ENCODE assay signal across 35 cellular contexts in genomic region chr19:46220038-46220615, GRCh38. TPM values are rescaled to one million over a fixed set of nuclear protein-coding genes. Genes with fewer than 3 reads are reported as not detected.
"Had no signal": no experiment of that assay in that cellular context is flagged by ENCODE, and none has a peak within 500 bp of the region (broad histone marks: within the 10 kb centered on the region; RNA-seq: fewer than 3 reads in every experiment).

No MANE protein-coding gene starts in this region.

- H3K4me3 Mint-ChIP-seq: endodermal cell; immature natural killer cell; mesothelial cell of epicardium; naive thymus-derived CD8-positive, alpha-beta T cell; nephron progenitor cell; stimulated activated memory B cell treated with anti-CD40 and anti-IgM and Interleukin-4, amounts not matched to agents 10 μg/mL and 1 μg/mL and 100 μg/mL, for 72 hours; type B pancreatic cell had no signal

- H3K36me3 ChIP-seq: gastrocnemius medialis, heart right ventricle, lower lobe of right lung, ovary, sigmoid colon, spleen, tibial artery had no signal

- H3K36me3 Mint-ChIP-seq: mesothelial cell of epicardium; naive thymus-derived CD8-positive, alpha-beta T cell; type B pancreatic cell had no signal

- DNase-seq: dorsolateral prefrontal cortex; effector CD8-positive, alpha-beta T cell; endodermal cell; foreskin fibroblast; gastrocnemius medialis; glutamatergic neuron; heart right ventricle; hippocampal formation; immature natural killer cell; left ventricle myocardium superior; lower lobe of right lung; naive thymus-derived CD8-positive, alpha-beta T cell; nephron progenitor cell; occipital lobe; ovary; psoas muscle; right cardiac atrium; sigmoid colon; spleen; stimulated activated CD4-positive, alpha-beta T cell treated with anti-CD3 and anti-CD28 coated beads, Interleukin-4, amount 100 ng/mL, for 4 hours; stimulated activated naive CD8-positive, alpha-beta T cell treated with anti-CD3 and anti-CD28 coated beads, Interleukin-15, Interleukin-2, amounts not matched to agents 100 U/mL and 50 U/mL, for 24 hours; substantia nigra; testis; tibial artery had no signal

- H3K4me3 ChIP-seq: dorsolateral prefrontal cortex, gastrocnemius medialis, heart right ventricle, lower lobe of right lung, ovary, psoas muscle, sigmoid colon, skin epidermis, spleen, testis, tibial artery had no signal

- ATAC-seq: esophagus mucosa; gastrocnemius medialis; left ventricle myocardium superior; lower lobe of right lung; naive thymus-derived CD8-positive, alpha-beta T cell; psoas muscle; right cardiac atrium; stimulated activated memory B cell treated with anti-CD40 and anti-IgM and Interleukin-4, amounts not matched to agents 10 μg/mL and 1 μg/mL and 100 μg/mL, for 72 hours; stimulated activated naive CD8-positive, alpha-beta T cell treated with anti-CD3 and anti-CD28 coated beads, Interleukin-15, Interleukin-2, amounts not matched to agents 100 U/mL and 50 U/mL, for 24 hours had no signal

- H3K27me3 ChIP-seq: ovary, testis had no signal

- H3K4me1 ChIP-seq: spleen had no signal

- H3K9me3 ChIP-seq: gastrocnemius medialis, heart right ventricle, lower lobe of right lung, ovary, psoas muscle, sigmoid colon, spleen, testis, tibial artery had no signal

- H3K27ac ChIP-seq: dorsolateral prefrontal cortex, epithelial cell of prostate, gastrocnemius medialis, heart right ventricle, lower lobe of right lung, ovary, psoas muscle, sigmoid colon, skin epidermis, spleen, testis, tibial artery had no signal

- FAIRE-seq: colon had no signal

- H3K27ac Mint-ChIP-seq: endodermal cell; immature natural killer cell; mesothelial cell of epicardium; naive thymus-derived CD8-positive, alpha-beta T cell; nephron progenitor cell; stimulated activated memory B cell treated with anti-CD40 and anti-IgM and Interleukin-4, amounts not matched to agents 10 μg/mL and 1 μg/mL and 100 μg/mL, for 72 hours; type B pancreatic cell had no signal

- H3K9me3 Mint-ChIP-seq: endodermal cell, immature natural killer cell, mesothelial cell of epicardium, nephron progenitor cell, type B pancreatic cell had no signal

- H3K4me1 Mint-ChIP-seq: endodermal cell; mesothelial cell of epicardium; naive thymus-derived CD8-positive, alpha-beta T cell; nephron progenitor cell; stimulated activated memory B cell treated with anti-CD40 and anti-IgM and Interleukin-4, amounts not matched to agents 10 μg/mL and 1 μg/mL and 100 μg/mL, for 72 hours had no signal

RNA-seq across cellular contexts. Expression of gene IGFL1, which starts 9.4 kb away (rescaled TPM):
- total RNA-seq: cerebellum; endodermal cell; gastrocnemius medialis; heart right ventricle; left ventricle myocardium superior; lower lobe of right lung; mucosa of gallbladder; naive thymus-derived CD8-positive, alpha-beta T cell; occipital lobe; ovary; psoas muscle; renal cortical epithelial cell; right cardiac atrium; sigmoid colon; spleen; urinary bladder had no signal
- polyA plus RNA-seq: heart right ventricle; immature natural killer cell; naive thymus-derived CD8-positive, alpha-beta T cell; ovary; psoas muscle; right cardiac atrium; sigmoid colon; spleen had no signal
